In the genomic region with DNA sequence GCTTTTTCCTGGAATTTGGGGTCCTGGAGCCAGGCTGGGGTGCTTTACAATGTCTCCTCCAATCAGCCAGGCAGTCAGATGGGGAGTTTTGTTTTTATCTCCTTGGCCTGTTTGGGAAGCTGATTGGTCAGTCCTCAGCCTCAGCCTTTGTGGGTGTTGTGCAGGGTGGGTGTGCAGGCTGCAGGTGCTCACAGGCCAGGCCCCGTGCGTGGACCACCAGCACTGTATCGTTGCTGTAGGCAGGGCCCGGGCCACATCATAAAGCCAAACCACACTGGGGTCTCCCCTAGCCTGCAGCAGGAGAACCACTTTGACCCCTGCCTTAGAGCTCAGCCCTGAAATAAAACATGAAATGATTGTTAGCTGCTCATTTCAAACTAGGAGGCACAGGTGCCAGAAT, we compare ENCODE assay signal across 22 cellular contexts. TPM values are rescaled to one million over a fixed set of nuclear protein-coding genes. Genes with fewer than 3 reads are reported as not detected.
A peak's percentile ranks its signal among the peaks of the same experiment; 100 is the strongest.
DNase-seq lines count a peak whose midpoint lies in the region; ATAC-seq and TF ChIP-seq lines count a peak whose summit lies in the region.
"Had no signal": no experiment of that assay in that cellular context is flagged by ENCODE, and none has a peak within 500 bp of the region (broad histone marks: within the 10 kb centered on the region; RNA-seq: fewer than 3 reads in every experiment).

No MANE protein-coding gene starts in this region.

- intact Hi-C loops in tibial artery (cut with DNase I; ENCODE audit: low total_unique reads): loop anchor here (5.0 kb wide), 1 partner anchor 35 kb away; no protein-coding TSS in a partner anchor
- intact Hi-C loops in naive thymus-derived CD4-positive, alpha-beta T cell (cut with micrococcal nuclease): loop anchor here in 1 of 2 donors (10.0 kb wide), 1 partner anchor 63 kb away; no protein-coding TSS in a partner anchor

- H3K4me3 ChIP-seq in HEK293 (ENCODE audit: low read depth, low read length): no peak overlapping the region
- H3K4me3 ChIP-seq in tibial artery: no peak overlapping the region
- H3K4me3 ChIP-seq in naive thymus-derived CD4-positive, alpha-beta T cell (ENCODE audit: low read length): no peak overlapping the region
- H3K4me3 ChIP-seq: HAP-1, SJSA1 had no signal

- peaks cover 73% of the 10 kb centered on the region for H3K4me1 Mint-ChIP-seq in brain
- peaks cover 0 to 6% (median 0%) of the 10 kb centered on the region in 7 donors for H3K4me1 Mint-ChIP-seq in naive thymus-derived CD4-positive, alpha-beta T cell
- H3K4me1 Mint-ChIP-seq in activated CD4-positive, alpha-beta memory T cell treated with anti-CD3 and anti-CD28 coated beads, Interleukin-2, amount 10 ng/mL, durations not matched to agents 7 days and 5 days: no peaks in the 10 kb centered on the region

- H3K27ac Mint-ChIP-seq in brain: peak overlapping the region; percentile 44 to 98 (median 90)
- no peak overlapping the region for H3K27ac Mint-ChIP-seq in naive thymus-derived CD4-positive, alpha-beta T cell
- H3K27ac Mint-ChIP-seq in activated CD4-positive, alpha-beta memory T cell treated with anti-CD3 and anti-CD28 coated beads, Interleukin-2, amount 10 ng/mL, durations not matched to agents 7 days and 5 days: no peak overlapping the region

- CTCF ChIA-PET in HEK293 (lab: Yijun Ruan, JAX): no interaction called here
- CTCF ChIA-PET in naive thymus-derived CD4-positive, alpha-beta T cell (lab: Charles Lee): no interaction called here
- CTCF ChIA-PET in activated CD4-positive, alpha-beta memory T cell treated with anti-CD3 and anti-CD28 coated beads, Interleukin-2, amount 10 ng/mL, durations not matched to agents 7 days and 5 days (lab: Charles Lee): no interaction called here

- no peak overlapping the region for H3K27ac ChIP-seq in HEK293 (ENCODE audit: extremely low read depth, low read depth, low read length)
- peak overlapping the region; percentile 86 for H3K27ac ChIP-seq in layer of hippocampus (ENCODE audit: low read depth, low read length)
- peak overlapping the region; percentile 98 to 100 for H3K27ac ChIP-seq in tibial artery
- no peak overlapping the region for H3K27ac ChIP-seq in naive thymus-derived CD4-positive, alpha-beta T cell (ENCODE audit: low read depth, low read length)
- H3K27ac ChIP-seq: SJSA1 had no signal

- no peak for DNase-seq in tibial artery
- DNase-seq in naive thymus-derived CD4-positive, alpha-beta T cell: no peak
- no peak for DNase-seq in activated CD4-positive, alpha-beta memory T cell treated with anti-CD3 and anti-CD28 coated beads, Interleukin-2, amount 10 ng/mL, durations not matched to agents 7 days and 5 days
- DNase-seq: DMS53; GOT3; KBM-7; MM.1S; NCI-H2029; NCI-H446 treated with DMSO at 0.1 percent for 48 hours; NCI-H526; NCI-H82; NK-92 treated with Interleukin-12 subunit alpha and Interleukin-12 subunit beta, amount 100 ng/mL, for 24 hours; PC-3; Right ventricle myocardium superior had no signal

- no peak for ATAC-seq in GM19351 (IDR thresholded peaks at IDR 0.05; ENCODE audit: unreplicated experiment)
- no peak for ATAC-seq in naive thymus-derived CD4-positive, alpha-beta T cell
- ATAC-seq: PC-3 had no signal

- H3K36me3 ChIP-seq in HEK293 (ENCODE audit: control insufficient read depth in 2 of 2, insufficient read depth in 1 of 2, low read length in 2 of 2): no peaks in the 10 kb centered on the region
- no peaks in the 10 kb centered on the region for H3K36me3 ChIP-seq in tibial artery
- H3K36me3 ChIP-seq in naive thymus-derived CD4-positive, alpha-beta T cell (ENCODE audit: control insufficient read depth in 2 of 3, insufficient read depth in 3 of 3, low read length in 3 of 3): no peaks in the 10 kb centered on the region
- H3K36me3 ChIP-seq: HAP-1, SJSA1 had no signal

- H3K4me1 ChIP-seq in HEK293 (ENCODE audit: control insufficient read depth, insufficient read depth, low read length) (no peaks in the 10 kb centered on the region; the same call in 1 of the 2 replicates), tibial artery (peaks cover 0 to 100% (median 83%) of the 10 kb centered on the region in 4 donors)
- H3K4me1 ChIP-seq in naive thymus-derived CD4-positive, alpha-beta T cell (ENCODE audit: control insufficient read depth in 2 of 2, insufficient read depth in 2 of 2, low read length in 2 of 2): no peaks in the 10 kb centered on the region
- H3K4me1 ChIP-seq: HAP-1, SJSA1 had no signal

- POLR2A ChIA-PET in HEK293 (lab: Yijun Ruan, JAX): no interaction called here
- POLR2A ChIA-PET in naive thymus-derived CD4-positive, alpha-beta T cell (lab: Charles Lee): no interaction called here
- POLR2A ChIA-PET in activated CD4-positive, alpha-beta memory T cell treated with anti-CD3 and anti-CD28 coated beads, Interleukin-2, amount 10 ng/mL, durations not matched to agents 7 days and 5 days (lab: Charles Lee): no interaction called here

- H3K36me3 Mint-ChIP-seq in brain: no peaks in the 10 kb centered on the region
- H3K36me3 Mint-ChIP-seq in naive thymus-derived CD4-positive, alpha-beta T cell: no peaks in the 10 kb centered on the region
- H3K36me3 Mint-ChIP-seq in activated CD4-positive, alpha-beta memory T cell treated with anti-CD3 and anti-CD28 coated beads, Interleukin-2, amount 10 ng/mL, durations not matched to agents 7 days and 5 days (ENCODE audit: low read depth): no peaks in the 10 kb centered on the region

- TF ChIP-seq CTCF in HEK293 (tag by site-specific recombination; IDR thresholded peaks at IDR 0.05) (no peak), brain (conservative IDR thresholded peaks at IDR 0.05) (no peak), tibial artery (IDR thresholded peaks at IDR 0.05) (no peak)

- H3K9me3 Mint-ChIP-seq in brain: peaks cover 0 to 2% (median 0%) of the 10 kb centered on the region in 5 experiments
- H3K9me3 Mint-ChIP-seq in naive thymus-derived CD4-positive, alpha-beta T cell: no peaks in the 10 kb centered on the region
- no peaks in the 10 kb centered on the region for H3K9me3 Mint-ChIP-seq in activated CD4-positive, alpha-beta memory T cell treated with anti-CD3 and anti-CD28 coated beads, Interleukin-2, amount 10 ng/mL, durations not matched to agents 7 days and 5 days

- peak overlapping the region in 2 of 5 experiments; percentile 40 to 58 for H3K4me3 Mint-ChIP-seq in brain
- H3K4me3 Mint-ChIP-seq in naive thymus-derived CD4-positive, alpha-beta T cell: no peak overlapping the region
- no peak overlapping the region for H3K4me3 Mint-ChIP-seq in activated CD4-positive, alpha-beta memory T cell treated with anti-CD3 and anti-CD28 coated beads, Interleukin-2, amount 10 ng/mL, durations not matched to agents 7 days and 5 days

- H3K27me3 Mint-ChIP-seq in brain: peaks cover 2% of the 10 kb centered on the region
- peaks cover 5 to 27% (median 11%) of the 10 kb centered on the region in 5 donors for H3K27me3 Mint-ChIP-seq in naive thymus-derived CD4-positive, alpha-beta T cell
- peaks cover 13% of the 10 kb centered on the region for H3K27me3 Mint-ChIP-seq in activated CD4-positive, alpha-beta memory T cell treated with anti-CD3 and anti-CD28 coated beads, Interleukin-2, amount 10 ng/mL, durations not matched to agents 7 days and 5 days

- H3K9me3 ChIP-seq in HEK293 (ENCODE audit: control insufficient read depth, insufficient read depth, low read depth, low read length) (no peaks in the 10 kb centered on the region), tibial artery (no peaks in the 10 kb centered on the region)
- H3K9me3 ChIP-seq in naive thymus-derived CD4-positive, alpha-beta T cell (ENCODE audit: control insufficient read depth in 2 of 3, low read length in 3 of 3): no peaks in the 10 kb centered on the region
- H3K9me3 ChIP-seq: HAP-1, SJSA1 had no signal

- H3K27me3 ChIP-seq in layer of hippocampus (ENCODE audit: control insufficient read depth, insufficient read depth, low read length) (peaks cover 3% of the 10 kb centered on the region), tibial artery (no peaks in the 10 kb centered on the region)
- no peaks in the 10 kb centered on the region for H3K27me3 ChIP-seq in naive thymus-derived CD4-positive, alpha-beta T cell (ENCODE audit: control insufficient read depth in 2 of 2, insufficient read depth in 2 of 2, low read length in 2 of 2)
- H3K27me3 ChIP-seq: SJSA1 had no signal

TF ChIP-seq in HEK293, 187 proteins besides CTCF, POLR2A, EP300 and RAD21:
- TF ChIP-seq, protein P1, sequence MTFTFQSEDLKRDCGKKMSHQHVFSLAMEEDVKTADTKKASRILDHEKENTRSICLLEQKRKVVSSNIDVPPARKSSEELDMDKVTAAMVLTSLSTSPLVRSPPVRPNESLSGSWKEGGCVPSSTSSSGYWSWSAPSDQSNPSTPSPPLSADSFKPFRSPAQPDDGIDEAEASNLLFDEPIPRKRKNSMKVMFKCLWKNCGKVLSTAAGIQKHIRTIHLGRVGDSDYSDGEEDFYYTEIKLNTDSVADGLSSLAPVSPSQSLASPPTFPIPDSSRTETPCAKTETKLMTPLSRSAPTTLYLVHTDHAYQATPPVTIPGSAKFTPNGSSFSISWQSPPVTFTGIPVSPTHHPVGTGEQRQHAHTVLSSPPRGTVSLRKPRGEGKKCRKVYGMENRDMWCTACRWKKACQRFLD (tag by site-specific recombination; IDR thresholded peaks at IDR 0.05): no peak
- TF ChIP-seq ZNF221 (tag by site-specific recombination; IDR thresholded peaks at IDR 0.05; ENCODE audit: borderline replicate concordance) (no peak), ZNF76 (tag by site-specific recombination; IDR thresholded peaks at IDR 0.05; ENCODE audit: borderline replicate concordance, low read depth) (no peak), ZNF24 (tag by site-specific recombination; IDR thresholded peaks at IDR 0.05) (no peak), ZNF274 (IDR thresholded peaks at IDR 0.05; ENCODE audit: low read length) (no peak), ZNF274 (tag by site-specific recombination; IDR thresholded peaks at IDR 0.05; ENCODE audit: borderline replicate concordance) (no peak), ZSCAN16 (tag by site-specific recombination; IDR thresholded peaks at IDR 0.05) (no peak), ZFHX2 (tag by site-specific recombination; conservative IDR thresholded peaks at IDR 0.05) (peak; percentile 24; the same call in 1 of the 2 replicates)

RNA-seq across cellular contexts. Expression of a gene that starts 8.6 kb away (rescaled TPM):
- 2.4 TPM for polyA plus RNA-seq in brain (ENCODE audit: insufficient read depth, low read depth, low replicate concordance)
- under 1 TPM; 0.05 to 0.61 (median 0.36) TPM for total RNA-seq in naive thymus-derived CD4-positive, alpha-beta T cell
- polyA plus RNA-seq in naive thymus-derived CD4-positive, alpha-beta T cell: not detected
- total RNA-seq in activated CD4-positive, alpha-beta memory T cell treated with anti-CD3 and anti-CD28 coated beads, Interleukin-2, amount 10 ng/mL, durations not matched to agents 7 days and 5 days: under 1 TPM; 0.03 to 0.20 TPM

RNA-seq across cellular contexts. Expression of a gene that starts 56.3 kb away (rescaled TPM):
- not detected for polyA plus RNA-seq in brain (ENCODE audit: insufficient read depth, low read depth, low replicate concordance)
- not detected for total RNA-seq in naive thymus-derived CD4-positive, alpha-beta T cell
- not detected for polyA plus RNA-seq in naive thymus-derived CD4-positive, alpha-beta T cell
- total RNA-seq in activated CD4-positive, alpha-beta memory T cell treated with anti-CD3 and anti-CD28 coated beads, Interleukin-2, amount 10 ng/mL, durations not matched to agents 7 days and 5 days: not detected
- total RNA-seq: A172, PC-3, Right ventricle myocardium superior, SJSA1 had no signal
- polyA plus RNA-seq: BJ had no signal

Comparison
In these comparisons a context has a peak if more than half of its experiments do, and no peak if none do; other contexts are left out.
1. H3K27ac ChIP-seq: peak in layer of hippocampus (single experiment) and tibial artery (2 of 2); none in HEK293 (single experiment) and naive thymus-derived CD4-positive, alpha-beta T cell (single experiment).
2. H3K27ac Mint-ChIP-seq: peak in brain (5 of 5); none in naive thymus-derived CD4-positive, alpha-beta T cell (0 of 9) and activated CD4-positive, alpha-beta memory T cell treated with anti-CD3 and anti-CD28 coated beads, Interleukin-2, amount 10 ng/mL, durations not matched to agents 7 days and 5 days (single experiment).